ENCODE assay signal across 1 cellular context in the genomic region with DNA sequence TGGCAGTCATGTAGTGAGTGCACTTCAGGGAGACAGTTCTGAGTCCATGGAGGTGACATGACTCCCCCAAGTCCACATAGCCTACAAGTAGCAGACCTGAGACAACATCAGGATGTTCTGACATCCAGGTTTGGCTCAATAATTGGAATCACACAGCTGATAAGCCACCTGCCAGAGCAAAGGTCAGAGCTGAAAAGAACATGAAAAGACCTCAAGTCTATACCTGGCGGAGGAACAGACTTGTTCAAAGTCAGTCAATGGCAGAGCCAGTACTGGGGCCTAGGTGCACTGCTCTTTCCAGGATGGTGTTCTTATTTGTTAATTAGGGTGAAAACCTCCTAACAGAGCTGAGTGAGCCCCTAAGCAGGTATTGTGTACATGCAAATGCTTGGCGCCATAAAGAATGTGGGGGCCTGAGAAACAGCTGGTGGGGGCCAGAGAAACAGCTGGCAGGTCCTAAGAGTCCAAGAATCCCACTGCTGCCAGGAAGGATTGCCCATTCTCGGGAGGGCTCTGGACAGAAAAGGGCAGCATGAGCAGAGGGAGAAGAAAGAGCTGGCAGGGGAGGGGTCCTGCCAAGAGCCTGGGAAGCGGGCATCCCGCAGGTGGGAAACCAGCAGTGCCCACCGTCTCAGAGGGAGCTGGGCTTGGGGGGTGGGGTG.
TF ChIP-seq lines count a peak whose summit lies in the region.

No MANE protein-coding gene starts in this region.

TF ChIP-seq in IMR-90, 13 proteins besides CTCF, POLR2A, EP300 and RAD21:
- TF ChIP-seq MAZ (IDR thresholded peaks at IDR 0.05; ENCODE audit: borderline replicate concordance, low read depth, low read length), result no peak
- TF ChIP-seq, protein P1, sequence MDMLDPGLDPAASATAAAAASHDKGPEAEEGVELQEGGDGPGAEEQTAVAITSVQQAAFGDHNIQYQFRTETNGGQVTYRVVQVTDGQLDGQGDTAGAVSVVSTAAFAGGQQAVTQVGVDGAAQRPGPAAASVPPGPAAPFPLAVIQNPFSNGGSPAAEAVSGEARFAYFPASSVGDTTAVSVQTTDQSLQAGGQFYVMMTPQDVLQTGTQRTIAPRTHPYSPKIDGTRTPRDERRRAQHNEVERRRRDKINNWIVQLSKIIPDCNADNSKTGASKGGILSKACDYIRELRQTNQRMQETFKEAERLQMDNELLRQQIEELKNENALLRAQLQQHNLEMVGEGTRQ (IDR thresholded peaks at IDR 0.05; ENCODE audit: low read depth, low read length), result no peak
- no peak for TF ChIP-seq CHD1 (IDR thresholded peaks at IDR 0.05; ENCODE audit: low read depth, low read length)
- TF ChIP-seq NFE2L2 (IDR thresholded peaks at IDR 0.05; ENCODE audit: low read depth, low read length), result no peak
- TF ChIP-seq MAFK (IDR thresholded peaks at IDR 0.05; ENCODE audit: low read depth, low read length), result no peak
- TF ChIP-seq CEBPB (IDR thresholded peaks at IDR 0.05; ENCODE audit: low read depth, low read length), result no peak
- no peak for TF ChIP-seq RCOR1 (IDR thresholded peaks at IDR 0.05; ENCODE audit: insufficient replicate concordance, low read length)
- TF ChIP-seq FOS (IDR thresholded peaks at IDR 0.05; ENCODE audit: low read depth, low read length), result no peak
- TF ChIP-seq MXI1 (IDR thresholded peaks at IDR 0.05; ENCODE audit: borderline replicate concordance, low read depth, low read length), result no peak
- TF ChIP-seq RFX5 (IDR thresholded peaks at IDR 0.05; ENCODE audit: low read depth, low read length), result no peak
- no peak for TF ChIP-seq BHLHE40 (IDR thresholded peaks at IDR 0.05; ENCODE audit: low read depth, low read length)
- no peak for TF ChIP-seq SMC3 (IDR thresholded peaks at IDR 0.05; ENCODE audit: low read depth, low read length)
- TF ChIP-seq, protein P2, sequence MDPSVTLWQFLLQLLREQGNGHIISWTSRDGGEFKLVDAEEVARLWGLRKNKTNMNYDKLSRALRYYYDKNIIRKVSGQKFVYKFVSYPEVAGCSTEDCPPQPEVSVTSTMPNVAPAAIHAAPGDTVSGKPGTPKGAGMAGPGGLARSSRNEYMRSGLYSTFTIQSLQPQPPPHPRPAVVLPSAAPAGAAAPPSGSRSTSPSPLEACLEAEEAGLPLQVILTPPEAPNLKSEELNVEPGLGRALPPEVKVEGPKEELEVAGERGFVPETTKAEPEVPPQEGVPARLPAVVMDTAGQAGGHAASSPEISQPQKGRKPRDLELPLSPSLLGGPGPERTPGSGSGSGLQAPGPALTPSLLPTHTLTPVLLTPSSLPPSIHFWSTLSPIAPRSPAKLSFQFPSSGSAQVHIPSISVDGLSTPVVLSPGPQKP (IDR thresholded peaks at IDR 0.05; ENCODE audit: borderline replicate concordance, low read depth, low read length), result no peak
